23 cellular contexts compared by ENCODE assay signal in the genomic region with DNA sequence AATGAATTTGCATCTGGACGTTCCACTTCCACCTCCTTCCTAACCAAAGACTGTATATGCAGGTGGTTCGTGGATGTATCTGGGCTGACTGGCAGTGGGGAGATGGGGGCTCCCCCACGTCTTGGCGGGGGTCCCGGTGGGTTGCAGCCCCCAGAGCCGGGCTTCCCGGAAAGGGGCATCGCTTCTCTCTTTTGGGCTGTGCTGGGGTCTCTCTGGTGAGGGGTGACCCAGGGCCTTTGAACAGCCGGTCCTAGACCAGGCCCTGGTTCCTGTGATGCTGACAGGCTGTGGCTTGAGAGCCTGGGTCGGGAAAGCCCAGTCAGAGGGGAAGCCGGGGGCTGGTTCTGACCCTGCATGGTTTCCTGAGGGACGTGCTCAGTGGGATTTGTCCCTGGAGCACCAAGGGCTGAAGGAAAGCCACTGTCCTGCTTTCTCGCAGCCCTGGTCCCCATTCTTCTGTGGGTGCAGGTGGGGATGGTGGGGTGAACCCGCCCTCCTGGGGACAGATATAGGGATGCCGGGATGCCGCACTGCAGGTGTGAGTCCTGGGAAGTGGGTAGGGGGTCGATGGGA. TPM values are rescaled to one million over a fixed set of nuclear protein-coding genes. Genes with fewer than 3 reads are reported as not detected.
DNase-seq lines count a peak whose midpoint lies in the region; ATAC-seq and TF ChIP-seq lines count a peak whose summit lies in the region.
"Had no signal": no experiment of that assay in that cellular context is flagged by ENCODE, and none has a peak within 500 bp of the region (broad histone marks: within the 10 kb centered on the region; RNA-seq: fewer than 3 reads in every experiment).

No MANE protein-coding gene starts in this region.

- whole genome bisulfite sequencing in right lobe of liver (ENCODE audit: insufficient coverage, low coverage, low lambda C conversion rate, missing lambda C conversion rate): 57% methylated on average over 6 of the region's 17 CpGs

- no peaks in the 10 kb centered on the region for H3K27me3 Mint-ChIP-seq in mesothelial cell of epicardium (ENCODE audit: low read depth)
- peaks cover 1% of the 10 kb centered on the region for H3K27me3 Mint-ChIP-seq in activated CD4-positive, alpha-beta memory T cell treated with anti-CD3 and anti-CD28 coated beads, Interleukin-2, amount 10 ng/mL, durations not matched to agents 7 days and 5 days

- H3K27ac Mint-ChIP-seq in mesothelial cell of epicardium: peak overlapping the region; percentile 23
- H3K27ac Mint-ChIP-seq in activated CD4-positive, alpha-beta memory T cell treated with anti-CD3 and anti-CD28 coated beads, Interleukin-2, amount 10 ng/mL, durations not matched to agents 7 days and 5 days: no peak overlapping the region
- H3K27ac Mint-ChIP-seq: CD8-positive, alpha-beta T cell had no signal

- DNase-seq in cardiac muscle cell (ENCODE audit: low read depth in 1 of 2, low spot score in 1 of 2) (no peak), left ventricle myocardium inferior (no peak), ascending aorta (ENCODE audit: low spot score in 2 of 2) (no peak), mesothelial cell of epicardium (ENCODE audit: low spot score in 2 of 2, unreplicated experiment in 2 of 2) (no peak), vagina (ENCODE audit: extremely low spot score in 2 of 2) (no peak), cerebellar cortex (ENCODE audit: low spot score) (no peak), right lobe of liver (no peak)
- no peak for DNase-seq in activated CD4-positive, alpha-beta memory T cell treated with anti-CD3 and anti-CD28 coated beads, Interleukin-2, amount 10 ng/mL, durations not matched to agents 7 days and 5 days
- DNase-seq: ACHN; C1 segment of cervical spinal cord; CD8-positive, alpha-beta T cell; NCI-H1105; NCI-H146; NCI-H2029; NCI-H2227 treated with DMSO at 0.1 percent for 48 hours; NCI-H510A treated with DMSO at 0.1 percent for 48 hours; NCI-H748 treated with DMSO at 0.1 percent for 48 hours; NK-92 treated with Interleukin-12 subunit alpha and Interleukin-12 subunit beta, amount 100 ng/mL, for 24 hours had no signal

- TF ChIP-seq POLR2A in vagina (IDR thresholded peaks at IDR 0.05) (no peak), right lobe of liver (IDR thresholded peaks at IDR 0.05) (no peak)

- peaks cover 52% of the 10 kb centered on the region for H3K4me1 Mint-ChIP-seq in mesothelial cell of epicardium
- H3K4me1 Mint-ChIP-seq in activated CD4-positive, alpha-beta memory T cell treated with anti-CD3 and anti-CD28 coated beads, Interleukin-2, amount 10 ng/mL, durations not matched to agents 7 days and 5 days: peaks cover 13% of the 10 kb centered on the region

- no peaks in the 10 kb centered on the region for H3K36me3 ChIP-seq in cardiac muscle cell
- H3K36me3 ChIP-seq in left ventricle myocardium inferior: no peaks in the 10 kb centered on the region
- H3K36me3 ChIP-seq in ascending aorta: no peaks in the 10 kb centered on the region
- H3K36me3 ChIP-seq in vagina: no peaks in the 10 kb centered on the region
- no peaks in the 10 kb centered on the region for H3K36me3 ChIP-seq in right lobe of liver

- H3K27me3 ChIP-seq in cardiac muscle cell: no peaks in the 10 kb centered on the region
- no peaks in the 10 kb centered on the region for H3K27me3 ChIP-seq in left ventricle myocardium inferior (ENCODE audit: low read depth)
- no peaks in the 10 kb centered on the region for H3K27me3 ChIP-seq in ascending aorta
- no peaks in the 10 kb centered on the region for H3K27me3 ChIP-seq in vagina
- no peaks in the 10 kb centered on the region for H3K27me3 ChIP-seq in right lobe of liver

- H3K4me3 ChIP-seq in cardiac muscle cell (no peak overlapping the region), left ventricle myocardium inferior (no peak overlapping the region), ascending aorta (no peak overlapping the region), vagina (no peak overlapping the region), right lobe of liver (no peak overlapping the region)

- no peak for ATAC-seq in right lobe of liver
- ATAC-seq: CD8-positive, alpha-beta T cell; HepG2; SK-N-SH treated with all-trans-retinoic acid at 6 μM for 48 hours had no signal

- H3K4me1 ChIP-seq in cardiac muscle cell (ENCODE audit: low read depth): peaks cover 40% of the 10 kb centered on the region
- H3K4me1 ChIP-seq in left ventricle myocardium inferior: peaks cover 77% of the 10 kb centered on the region
- peaks cover 23 to 50% of the 10 kb centered on the region in 2 donors for H3K4me1 ChIP-seq in ascending aorta
- peaks cover 82% of the 10 kb centered on the region for H3K4me1 ChIP-seq in vagina
- peaks cover 0 to 11% (median 3%) of the 10 kb centered on the region in 4 donors for H3K4me1 ChIP-seq in right lobe of liver

- H3K27ac ChIP-seq in cardiac muscle cell (peak overlapping the region; percentile 23), left ventricle myocardium inferior (replicated peaks) (no peak overlapping the region), ascending aorta (peak overlapping the region; percentile 67 to 78), vagina (peak overlapping the region; percentile 82), right lobe of liver (no peak overlapping the region)
- H3K27ac ChIP-seq: 22Rv1, HL-60, KMS-11 had no signal

- no peaks in the 10 kb centered on the region for H3K36me3 Mint-ChIP-seq in mesothelial cell of epicardium
- H3K36me3 Mint-ChIP-seq in activated CD4-positive, alpha-beta memory T cell treated with anti-CD3 and anti-CD28 coated beads, Interleukin-2, amount 10 ng/mL, durations not matched to agents 7 days and 5 days (ENCODE audit: low read depth): no peaks in the 10 kb centered on the region
- H3K36me3 Mint-ChIP-seq: CD8-positive, alpha-beta T cell had no signal

- H3K4me3 Mint-ChIP-seq in mesothelial cell of epicardium: no peak overlapping the region
- H3K4me3 Mint-ChIP-seq in activated CD4-positive, alpha-beta memory T cell treated with anti-CD3 and anti-CD28 coated beads, Interleukin-2, amount 10 ng/mL, durations not matched to agents 7 days and 5 days: no peak overlapping the region
- H3K4me3 Mint-ChIP-seq: CD8-positive, alpha-beta T cell had no signal

- H3K9me3 ChIP-seq in cardiac muscle cell (ENCODE audit: low read depth) (no peaks in the 10 kb centered on the region), left ventricle myocardium inferior (replicated peaks) (no peaks in the 10 kb centered on the region), ascending aorta (no peaks in the 10 kb centered on the region), vagina (no peaks in the 10 kb centered on the region), right lobe of liver (no peaks in the 10 kb centered on the region)

- TF ChIP-seq CTCF in cardiac muscle cell (IDR thresholded peaks at IDR 0.05; ENCODE audit: low read depth, low read length): no peak
- TF ChIP-seq CTCF in left ventricle myocardium inferior (IDR thresholded peaks at IDR 0.05; ENCODE audit: borderline replicate concordance): no peak
- TF ChIP-seq CTCF in ascending aorta (IDR thresholded peaks at IDR 0.05): no peak
- TF ChIP-seq CTCF in mesothelial cell of epicardium (IDR thresholded peaks at IDR 0.05; ENCODE audit: unreplicated experiment): no peak
- no peak for TF ChIP-seq CTCF in vagina (IDR thresholded peaks at IDR 0.05)
- no peak for TF ChIP-seq CTCF in right lobe of liver (IDR thresholded peaks at IDR 0.05)

- H3K9me3 Mint-ChIP-seq in mesothelial cell of epicardium: no peaks in the 10 kb centered on the region
- no peaks in the 10 kb centered on the region for H3K9me3 Mint-ChIP-seq in activated CD4-positive, alpha-beta memory T cell treated with anti-CD3 and anti-CD28 coated beads, Interleukin-2, amount 10 ng/mL, durations not matched to agents 7 days and 5 days
- H3K9me3 Mint-ChIP-seq: CD8-positive, alpha-beta T cell had no signal

- intact Hi-C loops in left ventricle myocardium inferior (cut with micrococcal nuclease) (no loop called here), ascending aorta (cut with DNase I) (loop anchor here (5.0 kb wide), 2 partner anchors 47 to 292 kb away; no protein-coding TSS in a partner anchor), vagina (cut with DNase I) (no loop called here), right lobe of liver (cut with DNase I) (loop anchor here in 1 of 2 donors (5.0 kb wide), 1 partner anchor 132 kb away; no protein-coding TSS in a partner anchor)

- POLR2A ChIA-PET in activated CD4-positive, alpha-beta memory T cell treated with anti-CD3 and anti-CD28 coated beads, Interleukin-2, amount 10 ng/mL, durations not matched to agents 7 days and 5 days (lab: Charles Lee): no interaction called here

- CTCF ChIA-PET in activated CD4-positive, alpha-beta memory T cell treated with anti-CD3 and anti-CD28 coated beads, Interleukin-2, amount 10 ng/mL, durations not matched to agents 7 days and 5 days (lab: Charles Lee): no interaction called here

RNA-seq across cellular contexts. Expression of gene COL18A1, which starts 29.8 kb away (rescaled TPM):
- total RNA-seq in cardiac muscle cell (887 and 1,182 TPM in 2 replicates), left ventricle myocardium inferior (66.5 TPM), ascending aorta (699 TPM), mesothelial cell of epicardium (302 to 315 TPM (median 305 TPM) in 3 replicates), vagina (86.7 TPM), right lobe of liver (100 to 1,000 TPM; 261 to 487 (median 297) TPM)
- polyA plus RNA-seq in cardiac muscle cell: 407 and 535 TPM in 2 replicates
- total RNA-seq in activated CD4-positive, alpha-beta memory T cell treated with anti-CD3 and anti-CD28 coated beads, Interleukin-2, amount 10 ng/mL, durations not matched to agents 7 days and 5 days: 1 to 10 TPM; 2.2 to 3.9 TPM

Comparison
In these comparisons a context has a peak if more than half of its experiments do, and no peak if none do; other contexts are left out.
1. H3K27ac ChIP-seq: peak in cardiac muscle cell (single experiment), ascending aorta (2 of 2) and vagina (single experiment); none in left ventricle myocardium inferior (single experiment) and right lobe of liver (0 of 3).
2. RNA of gene COL18A1, which starts 29.8 kb away (total RNA-seq): 887 to 1,182 TPM in cardiac muscle cell, 699 TPM in ascending aorta (single experiment), 261 to 487 TPM in right lobe of liver, 302 to 315 TPM in mesothelial cell of epicardium, 86.7 TPM in vagina (single experiment) and 66.5 TPM in left ventricle myocardium inferior (single experiment); 2.2 to 3.9 TPM in activated CD4-positive, alpha-beta memory T cell treated with anti-CD3 and anti-CD28 coated beads, Interleukin-2, amount 10 ng/mL, durations not matched to agents 7 days and 5 days; every median in the first group is over 10 times any median in the second.